In genomic region chr6:70955441-70956190, GRCh38 we compare ENCODE assay signal across 1 cellular context.
TF ChIP-seq lines count a peak whose summit lies in the region.

No MANE protein-coding gene starts in this region.

TF ChIP-seq in H1, 55 proteins besides CTCF, POLR2A, EP300 and RAD21 (continued from another document):
- TF ChIP-seq CHD7 (IDR thresholded peaks at IDR 0.05; ENCODE audit: insufficient replicate concordance, low read length) (no peak), ATF2 (IDR thresholded peaks at IDR 0.05; ENCODE audit: low read length) (no peak), HDAC6 (IDR thresholded peaks at IDR 0.05; ENCODE audit: low read depth, low read length) (no peak), SIRT6 (IDR thresholded peaks at IDR 0.05; ENCODE audit: low read length) (no peak), POLR2AphosphoS5 (IDR thresholded peaks at IDR 0.05; ENCODE audit: low read depth, low read length) (no peak), HDAC2 (IDR thresholded peaks at IDR 0.05; ENCODE audit: borderline replicate concordance in 1 of 2, low read depth in 2 of 2, low read length in 2 of 2) (peak; percentile 15 to 44; a peak in 1 of 4 replicates), RNF2 (IDR thresholded peaks at IDR 0.05; ENCODE audit: borderline replicate concordance, low read depth, low read length, missing control alignments, poor library complexity, severe bottlenecking) (no peak), RXRA (IDR thresholded peaks at IDR 0.05; ENCODE audit: insufficient read depth, low read depth, low read length) (no peak), SP1 (IDR thresholded peaks at IDR 0.05; ENCODE audit: low read depth, low read length) (no peak), PHF8 (conservative IDR thresholded peaks at IDR 0.05; ENCODE audit: low read depth, low read length) (0 out of 2 replicates have a peak, but pooled peaks have one; percentile 40), ZNF274 (IDR thresholded peaks at IDR 0.05; ENCODE audit: borderline replicate concordance, extremely low read depth, low read length) (no peak), YY1 (IDR thresholded peaks at IDR 0.05; ENCODE audit: low read depth, low read length) (0 out of 2 replicates have a peak, but pooled peaks have one; percentile 35), CREB1 (IDR thresholded peaks at IDR 0.05) (peak; percentile 74), GABPA (IDR thresholded peaks at IDR 0.05; ENCODE audit: borderline replicate concordance, insufficient read depth, low read length) (no peak), SP4 (IDR thresholded peaks at IDR 0.05; ENCODE audit: low read length) (no peak), SIX5 (IDR thresholded peaks at IDR 0.05; ENCODE audit: low read depth, low read length) (no peak), E2F6 (IDR thresholded peaks at IDR 0.05) (peak; percentile 92), JUND (IDR thresholded peaks at IDR 0.05; ENCODE audit: low read length) (no peak), EGR1 (IDR thresholded peaks at IDR 0.05; ENCODE audit: borderline replicate concordance, low read depth, low read length) (peak; percentile 48; the same call in 1 of the 2 replicates), BRCA1 (IDR thresholded peaks at IDR 0.05; ENCODE audit: low read depth, low read length) (no peak), MAX (IDR thresholded peaks at IDR 0.05) (peak; percentile 97), TAF7 (optimal IDR thresholded peaks at IDR 0.05; ENCODE audit: borderline replicate concordance, low read depth, low read length) (no peak), EZH2 (IDR thresholded peaks at IDR 0.05; ENCODE audit: low read depth, low read length, severe bottlenecking) (no peak), USF2 (IDR thresholded peaks at IDR 0.05; ENCODE audit: low read length) (peak; percentile 41), RBBP5 (IDR thresholded peaks at IDR 0.05; ENCODE audit: borderline replicate concordance, low read depth, low read length) (0 out of 2 replicates have a peak, but pooled peaks have one; percentile 64), CEBPB (IDR thresholded peaks at IDR 0.05; ENCODE audit: low read depth, low read length) (0 out of 2 replicates have a peak, but pooled peaks have one; percentile 16), CTBP2 (IDR thresholded peaks at IDR 0.05; ENCODE audit: borderline replicate concordance, insufficient read depth, insufficient read length, low read length) (no peak), ASH2L (IDR thresholded peaks at IDR 0.05; ENCODE audit: low read length) (peak; percentile 58), BACH1 (IDR thresholded peaks at IDR 0.05; ENCODE audit: low read length) (peak; percentile 40), KDM1A (IDR thresholded peaks at IDR 0.05; ENCODE audit: borderline replicate concordance, low read length) (no peak), CHD2 (IDR thresholded peaks at IDR 0.05; ENCODE audit: low read length) (no peak), TCF12 (IDR thresholded peaks at IDR 0.05; ENCODE audit: low read depth, low read length) (no peak), KDM4A (IDR thresholded peaks at IDR 0.05; ENCODE audit: low read depth, low read length, severe bottlenecking) (peak; percentile 59), RFX5 (IDR thresholded peaks at IDR 0.05; ENCODE audit: borderline replicate concordance, low read depth, low read length) (no peak), SIN3A (conservative IDR thresholded peaks at IDR 0.05 in 1 of 2, IDR thresholded peaks at IDR 0.05 in 1 of 2; ENCODE audit: low read depth in 1 of 2, low read length in 2 of 2) (peak; percentile 29 to 62; a peak in 1 of 4 replicates)
